Comparison of ENCODE assay signal across 17 cellular contexts in the genomic region with DNA sequence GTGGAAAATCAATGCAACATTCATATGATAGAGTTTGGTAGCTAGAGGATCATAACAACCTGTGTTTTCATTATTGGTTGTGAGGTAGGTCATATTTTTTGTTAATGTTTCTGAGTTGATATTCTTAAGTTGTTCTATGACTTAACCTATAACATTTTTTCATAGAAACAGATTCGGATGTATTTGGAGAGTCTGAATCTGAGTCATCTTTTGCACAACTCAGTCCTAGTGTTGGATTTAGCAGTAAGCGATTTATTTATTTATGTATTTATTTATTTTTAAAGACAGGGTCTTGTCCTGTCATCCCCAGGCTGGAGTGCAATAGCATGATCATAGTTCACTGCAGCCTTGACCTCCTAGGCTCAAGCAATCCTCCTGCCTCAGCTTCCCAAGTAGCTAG.
DNase-seq lines count a peak whose midpoint lies in the region; TF ChIP-seq lines count a peak whose summit lies in the region.
"Had no signal": no experiment of that assay in that cellular context is flagged by ENCODE, and none has a peak within 500 bp of the region (broad histone marks: within the 10 kb centered on the region; RNA-seq: fewer than 3 reads in every experiment).

No MANE protein-coding gene starts in this region.

- in situ Hi-C loops in brain microvascular endothelial cell (cut with HindIII; ENCODE audit: low pct_ligation_motif_present, low sequenced_read_pairs) = no loop called here

- no peaks in the 10 kb centered on the region for H3K36me3 ChIP-seq in brain microvascular endothelial cell (replicated peaks)
- H3K36me3 ChIP-seq: BLaER1 had no signal

- H3K27me3 ChIP-seq in brain microvascular endothelial cell (replicated peaks) = no peaks in the 10 kb centered on the region
- H3K27me3 ChIP-seq: BLaER1 had no signal

- TF ChIP-seq CTCF in fibroblast of mammary gland (conservative IDR thresholded peaks at IDR 0.05; ENCODE audit: control insufficient read depth, insufficient read depth, low read depth, low read length) = no peak
- no peak for TF ChIP-seq CTCF in brain microvascular endothelial cell (IDR thresholded peaks at IDR 0.05; ENCODE audit: low read depth, low read length, missing control alignments)

- H3K4me3 ChIP-seq in fibroblast of mammary gland (ENCODE audit: control insufficient read depth, low read depth, low read length) (no peak overlapping the region), brain microvascular endothelial cell (ENCODE audit: low read depth, low read length) (no peak overlapping the region)
- H3K4me3 ChIP-seq: BLaER1, GM23338 had no signal

- DNase-seq in HCEC 1CT (peak; percentile 62), amniotic epithelial cell (ENCODE audit: low read depth) (peak; percentile 4), fibroblast of mammary gland (ENCODE audit: low read depth) (peak; percentile 3), SKM-1 treated with dmso at 0.1 percent for 144 hours (lab: John Stamatoyannopoulos, UW; ENCODE audit: unreplicated experiment) (no peak), brain microvascular endothelial cell (no peak), NCI-H1694 treated with DMSO at 0.1 percent for 48 hours (lab: John Stamatoyannopoulos, UW) (no peak)
- DNase-seq: Caco-2; CD4-positive, CD25-positive, alpha-beta regulatory T cell; CD8-positive, alpha-beta T cell; DMS153; DND-41; H9; HFFc6 had no signal

- no peak overlapping the region for H3K27ac ChIP-seq in brain microvascular endothelial cell
- H3K27ac ChIP-seq: 22Rv1, BLaER1, C4-2B had no signal

Comparison
In these comparisons a context has a peak if more than half of its experiments do, and no peak if none do; other contexts are left out.
1. DNase-seq: peak in HCEC 1CT (single experiment), amniotic epithelial cell (single experiment) and fibroblast of mammary gland (single experiment); none in SKM-1 treated with dmso at 0.1 percent for 144 hours (single experiment), brain microvascular endothelial cell (single experiment) and NCI-H1694 treated with DMSO at 0.1 percent for 48 hours (single experiment).